8 cellular contexts compared by ENCODE assay signal in the genomic region with DNA sequence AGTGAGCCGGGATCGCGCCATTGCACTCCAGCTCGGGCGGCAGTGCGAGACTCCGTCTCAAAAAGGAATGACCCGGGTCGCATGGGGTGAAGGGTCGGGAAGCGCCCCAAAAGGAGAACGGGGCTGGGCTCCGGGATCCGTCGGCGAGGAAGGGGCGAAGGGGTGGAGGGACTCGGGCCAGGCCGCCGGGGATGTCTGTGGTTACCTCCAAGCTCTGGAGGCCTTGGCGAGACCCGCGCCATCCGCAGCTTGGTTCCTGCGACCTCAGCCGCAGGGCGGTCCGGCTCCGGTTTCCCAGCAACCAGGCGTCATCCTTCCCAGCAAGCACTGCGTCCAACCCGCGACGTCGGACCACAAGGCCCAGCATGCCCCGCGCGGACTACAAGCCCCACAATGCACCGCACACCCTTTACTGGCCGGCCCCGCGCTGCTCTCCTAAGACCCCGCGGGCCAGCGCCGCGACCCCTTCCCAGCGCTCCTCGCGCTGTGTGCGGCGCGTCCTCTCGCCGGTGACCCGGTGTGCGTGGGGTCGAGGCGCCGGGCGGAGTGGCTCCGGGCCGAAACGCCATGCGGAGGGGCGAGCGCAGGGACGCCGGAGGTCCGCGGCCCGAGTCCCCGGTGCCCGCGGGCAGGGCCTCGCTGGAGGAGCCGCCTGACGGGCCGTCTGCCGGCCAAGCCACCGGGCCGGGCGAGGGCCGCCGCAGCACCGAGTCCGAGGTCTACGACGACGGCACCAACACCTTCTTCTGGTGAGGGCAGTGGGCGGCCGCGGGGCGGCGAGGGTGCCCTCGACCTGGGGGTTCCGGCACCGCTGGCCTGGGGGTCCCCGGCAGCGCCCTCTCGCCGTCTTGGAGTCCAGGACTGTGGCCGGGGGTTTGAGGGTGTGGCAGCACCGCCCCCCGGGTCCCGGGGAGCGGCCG. TPM values are rescaled to one million over a fixed set of nuclear protein-coding genes. Genes with fewer than 3 reads are reported as not detected.
DNase-seq lines count a peak whose midpoint lies in the region; ATAC-seq, FAIRE-seq and TF ChIP-seq lines count a peak whose summit lies in the region.

A gene (plus strand): TSS at position 391 of the 920 bp plus-strand sequence. CDS start 177 bp downstream, at position 568.

- peak within 1 kb of the TSS; percentile 68 for H3K27ac ChIP-seq in OCI-LY7 (ENCODE audit: low read depth, low read length, poor library complexity, severe bottlenecking)
- H3K27ac ChIP-seq in epithelial cell of prostate: peak within 1 kb of the TSS; percentile 85

- H3K4me1 ChIP-seq in OCI-LY7 (ENCODE audit: insufficient read depth, low read length, poor library complexity, severe bottlenecking): peaks cover 37% of the 10 kb centered on the region

- no peaks in the 10 kb centered on the region for H4K20me1 ChIP-seq in OCI-LY7 (ENCODE audit: insufficient read depth, low read length)

- DNase-seq in D721Med (ENCODE audit: insufficient read length, low spot score): peak; percentile 57
- DNase-seq in HuH-7.5 (ENCODE audit: low spot score): peak; percentile 91
- DNase-seq in OCI-LY7 (ENCODE audit: low spot score): peak; percentile 97
- DNase-seq in activated T-cell treated with anti-CD3 and anti-CD28 coated beads for 1 hour (ENCODE audit: low read depth): peak; percentile 90
- DNase-seq in epithelial cell of prostate (ENCODE audit: low read depth, low spot score): peak; percentile 75
- DNase-seq in mucosa of gallbladder (ENCODE audit: low spot score): peak; percentile 96
- DNase-seq in stimulated activated CD8-positive, alpha-beta memory T cell treated with anti-CD3 and anti-CD28 coated beads, Interleukin-4, amount 100 ng/mL, for 4 hours (ENCODE audit: low read depth in 2 of 2, low spot score in 1 of 2): peak; percentile 90 to 92

- peak within 1 kb of the TSS; percentile 74 for H3K4me3 ChIP-seq in OCI-LY7 (ENCODE audit: low read depth, low read length, poor library complexity, severe bottlenecking)

- H2AFZ ChIP-seq in OCI-LY7 (ENCODE audit: low read length): peak within 1 kb of the TSS; percentile 59

- TF ChIP-seq CTCF in D721Med (IDR thresholded peaks at IDR 0.05; ENCODE audit: insufficient read depth, missing control alignments): no peak
- no peak for TF ChIP-seq CTCF in OCI-LY7 (conservative IDR thresholded peaks at IDR 0.05; ENCODE audit: low read length)

- H3K36me3 ChIP-seq in OCI-LY7 (ENCODE audit: insufficient read depth, low read length): peaks cover 10% of the 10 kb centered on the region; the same call in 1 of the 2 replicates

- CTCF ChIA-PET in OCI-LY7 (lab: Charles Lee; ENCODE audit: unreplicated experiment): interaction anchor here (2.2 kb wide), 1 partner anchor 43 kb away, joined by 13 read pairs; no protein-coding TSS in a partner anchor

- POLR2A ChIA-PET in OCI-LY7 (lab: Charles Lee): interaction anchor here (0.6 to 1.7 kb wide), 5 partner anchors 10 to 356 kb away, joined by 3 to 5 read pairs (median 5); no protein-coding TSS in a partner anchor

- no peaks in the 10 kb centered on the region for H3K9me3 ChIP-seq in OCI-LY7 (ENCODE audit: low read length)

- FAIRE-seq in D721Med (lab: Jason Lieb, UNC): no peak

- intact Hi-C loops in OCI-LY7 (cut with micrococcal nuclease; ENCODE audit: unreplicated experiment): loop anchor here (2.0 to 5.0 kb wide), 3 partner anchors 57 to 243 kb away; a partner anchor contains a TSS

- BruUV-seq in OCI-LY7 (replicated peaks; lab: Mats Ljungman, UMichigan): no TSS peak

- no peaks in the 10 kb centered on the region; the same call in 1 of the 2 replicates for H3K79me2 ChIP-seq in OCI-LY7 (ENCODE audit: insufficient read depth, low read depth, low read length)

- peak; percentile 68 for ATAC-seq in GM21526 (IDR thresholded peaks at IDR 0.05; ENCODE audit: low FRiP score, unreplicated experiment)

- H3K4me2 ChIP-seq in OCI-LY7 (ENCODE audit: low read length): peak within 1 kb of the TSS; percentile 86

- no peaks in the 10 kb centered on the region for H3K9me2 ChIP-seq in OCI-LY7 (ENCODE audit: insufficient read depth, low read length)

RNA-seq across cellular contexts. Expression of the gene that starts here (rescaled TPM):
- 19.6 and 27.8 TPM in 2 replicates for total RNA-seq in OCI-LY7 (2014; rRNA removed; shearing (Covaris generic))
- total RNA-seq in OCI-LY7 (2022): 30.3 and 32.7 TPM in 2 replicates
- total RNA-seq in mucosa of gallbladder: 36.6 TPM

Comparison
In these comparisons a context has a peak if more than half of its experiments do, and no peak if none do; other contexts are left out.
1. Peak in every context shown above with its lines: DNase-seq, ATAC-seq, H3K4me3 ChIP-seq and H3K27ac ChIP-seq.